ENCODE assay signal across 15 cellular contexts in genomic region chr1:167060141-167061072, GRCh38. TPM values are rescaled to one million over a fixed set of nuclear protein-coding genes. Genes with fewer than 3 reads are reported as not detected.
DNase-seq lines count a peak whose midpoint lies in the region; ATAC-seq, FAIRE-seq and TF ChIP-seq lines count a peak whose summit lies in the region.
"Had no signal": no experiment of that assay in that cellular context is flagged by ENCODE, and none has a peak within 500 bp of the region (broad histone marks: within the 10 kb centered on the region; RNA-seq: fewer than 3 reads in every experiment).

No MANE protein-coding gene starts in this region.

- H3K18ac ChIP-seq in mesenchymal stem cell (ENCODE audit: low read depth in 1 of 2, low read length in 2 of 2): no peak overlapping the region

- H3K27me3 ChIP-seq in DND-41 (ENCODE audit: insufficient read depth, low read length, poor library complexity) (no peaks in the 10 kb centered on the region), adipocyte (replicated peaks; ENCODE audit: control insufficient read depth, insufficient read depth, low read length) (peaks cover 12% of the 10 kb centered on the region), mesenchymal stem cell (ENCODE audit: control insufficient read depth in 1 of 2, insufficient read depth in 1 of 2, low read length in 2 of 2) (peaks cover 14 to 16% of the 10 kb centered on the region in 2 experiments), pancreas (no peaks in the 10 kb centered on the region)

- H3K9ac ChIP-seq in DND-41 (ENCODE audit: low read depth, low read length): no peak overlapping the region
- no peak overlapping the region for H3K9ac ChIP-seq in adipocyte (ENCODE audit: low read length)
- H3K9ac ChIP-seq in mesenchymal stem cell (ENCODE audit: low read length): no peak overlapping the region

- WGBS in mesenchymal stem cell: 81% methylated on average over 10 of the region's 10 CpGs
- WGBS in pancreas, 2 donors: 54 to 65% methylated on average over 10 of the region's 10 CpGs

- no peaks in the 10 kb centered on the region for H3K79me1 ChIP-seq in mesenchymal stem cell (replicated peaks; ENCODE audit: low read length, poor library complexity, severe bottlenecking)

- H3K4me2 ChIP-seq in DND-41 (ENCODE audit: insufficient read depth, low read length): no peak overlapping the region
- H3K4me2 ChIP-seq in mesenchymal stem cell (ENCODE audit: low read length, poor library complexity, severe bottlenecking): no peak overlapping the region

- H2AK5ac ChIP-seq in mesenchymal stem cell (ENCODE audit: low read length, severe bottlenecking): no peak overlapping the region

- H2AFZ ChIP-seq in DND-41 (ENCODE audit: low read depth, low read length) (no peak overlapping the region), mesenchymal stem cell (ENCODE audit: low read depth, low read length) (no peak overlapping the region)

- no peaks in the 10 kb centered on the region for H4K20me1 ChIP-seq in DND-41 (ENCODE audit: insufficient read depth, low read length)

- H3K79me2 ChIP-seq in DND-41 (ENCODE audit: insufficient read depth, low read length): no peaks in the 10 kb centered on the region

- H3K4me1 ChIP-seq in DND-41 (ENCODE audit: insufficient read depth, low read length) (peaks cover 12% of the 10 kb centered on the region), adipocyte (ENCODE audit: control insufficient read depth, insufficient read depth, low read length) (peaks cover 3% of the 10 kb centered on the region), mesenchymal stem cell (ENCODE audit: control insufficient read depth, insufficient read depth, low read depth, low read length) (peaks cover 6% of the 10 kb centered on the region), pancreas (no peaks in the 10 kb centered on the region)

- no peak for ATAC-seq in DND-41 (ENCODE audit: insufficient read depth, low read depth)
- ATAC-seq in GM21737 (IDR thresholded peaks at IDR 0.05; ENCODE audit: unreplicated experiment): no peak
- ATAC-seq in pancreas: no peak

- H2BK5ac ChIP-seq in mesenchymal stem cell (ENCODE audit: low read depth, low read length, poor library complexity, severe bottlenecking): no peak overlapping the region

- POLR2A ChIA-PET in activated CD4-positive, alpha-beta memory T cell treated with anti-CD3 and anti-CD28 coated beads for 36 hours (lab: Charles Lee): interaction anchor here (0.6 kb wide), 1 partner anchor 135 kb away, joined by 3 read pairs; no protein-coding TSS in a partner anchor

- intact Hi-C loops in pancreas (cut with DNase I): loop anchor here (5.0 to 10.0 kb wide), 3 partner anchors 153 to 474 kb away; no protein-coding TSS in a partner anchor
- intact Hi-C loops in activated CD4-positive, alpha-beta memory T cell treated with anti-CD3 and anti-CD28 coated beads for 36 hours (cut with micrococcal nuclease): no loop called here

- H4K8ac ChIP-seq in mesenchymal stem cell (ENCODE audit: low read length): no peak overlapping the region

- H2BK120ac ChIP-seq in mesenchymal stem cell (ENCODE audit: low read depth, low read length): no peak overlapping the region

- H3K9me3 ChIP-seq in DND-41 (ENCODE audit: insufficient read depth, low read length, severe bottlenecking): no peaks in the 10 kb centered on the region
- no peaks in the 10 kb centered on the region for H3K9me3 ChIP-seq in adipocyte (ENCODE audit: control insufficient read depth, low read length)
- no peaks in the 10 kb centered on the region for H3K9me3 ChIP-seq in mesenchymal stem cell (ENCODE audit: control insufficient read depth, low read length)
- no peaks in the 10 kb centered on the region for H3K9me3 ChIP-seq in pancreas

- H3K27me3 Mint-ChIP-seq in activated CD4-positive, alpha-beta memory T cell treated with anti-CD3 and anti-CD28 coated beads for 36 hours: no peaks in the 10 kb centered on the region

- no peaks in the 10 kb centered on the region for H3K9me3 Mint-ChIP-seq in activated CD4-positive, alpha-beta memory T cell treated with anti-CD3 and anti-CD28 coated beads for 36 hours

- H2BK12ac ChIP-seq in mesenchymal stem cell (ENCODE audit: low read length in 2 of 2): no peak overlapping the region

- peaks cover 6% of the 10 kb centered on the region for H3K4me1 Mint-ChIP-seq in activated CD4-positive, alpha-beta memory T cell treated with anti-CD3 and anti-CD28 coated beads for 36 hours (ENCODE audit: low read depth)

- no peak overlapping the region for H3K4me3 Mint-ChIP-seq in activated CD4-positive, alpha-beta memory T cell treated with anti-CD3 and anti-CD28 coated beads for 36 hours

- H3K14ac ChIP-seq in mesenchymal stem cell (ENCODE audit: low read length in 2 of 2): no peak overlapping the region

- FAIRE-seq in HTR-8/SVneo (lab: Jason Lieb, UNC) (no peak), pancreas (lab: Jason Lieb, UNC) (no peak)
- FAIRE-seq: small intestine had no signal

- no peaks in the 10 kb centered on the region for H3K36me3 Mint-ChIP-seq in activated CD4-positive, alpha-beta memory T cell treated with anti-CD3 and anti-CD28 coated beads for 36 hours

- H4K91ac ChIP-seq in mesenchymal stem cell (ENCODE audit: low read length): no peak overlapping the region

- H2BK15ac ChIP-seq in mesenchymal stem cell (ENCODE audit: low read depth, poor library complexity, severe bottlenecking): no peak overlapping the region

- H3K27ac ChIP-seq in DND-41 (ENCODE audit: low read length) (no peak overlapping the region), mesenchymal stem cell (ENCODE audit: low read length, poor library complexity, severe bottlenecking) (no peak overlapping the region), pancreas (no peak overlapping the region)
- H3K27ac ChIP-seq: dorsolateral prefrontal cortex had no signal

- no peak for DNase-seq in DND-41
- peak; percentile 27 for DNase-seq in HTR-8/SVneo (ENCODE audit: insufficient read length, low spot score)
- DNase-seq in adipocyte (ENCODE audit: low read depth): peak; percentile 13
- peak; percentile 6 for DNase-seq in mesenchymal stem cell
- DNase-seq in NCI-H748 (lab: John Stamatoyannopoulos, UW; ENCODE audit: unreplicated experiment): no peak
- no peak for DNase-seq in pancreas
- DNase-seq in activated CD4-positive, alpha-beta memory T cell treated with anti-CD3 and anti-CD28 coated beads for 36 hours: no peak
- DNase-seq: activated CD4-positive, alpha-beta T cell treated with anti-CD3 and anti-CD28 coated beads for 1 hour; activated naive CD4-positive, alpha-beta T cell treated with Interleukin-2 at 50 U/mL for 16 hours; dorsolateral prefrontal cortex; NCI-H1092 treated with DMSO at 0.1 percent for 48 hours; small intestine; stimulated activated CD8-positive, alpha-beta memory T cell treated with anti-CD3 and anti-CD28 coated beads, Interleukin-4, amount 100 ng/mL, for 48 hours had no signal

- TF ChIP-seq CTCF in DND-41 (IDR thresholded peaks at IDR 0.05; ENCODE audit: borderline replicate concordance, extremely low read depth, low read length, poor library complexity, severe bottlenecking): peak; percentile 39
- no peak for TF ChIP-seq CTCF in pancreas (IDR thresholded peaks at IDR 0.05)

- H3K36me3 ChIP-seq in DND-41 (ENCODE audit: insufficient read depth, low read length): no peaks in the 10 kb centered on the region
- H3K36me3 ChIP-seq in adipocyte (ENCODE audit: control insufficient read depth, insufficient read depth, low read length, severe bottlenecking): no peaks in the 10 kb centered on the region
- no peaks in the 10 kb centered on the region for H3K36me3 ChIP-seq in mesenchymal stem cell (ENCODE audit: control insufficient read depth in 1 of 2, insufficient read depth in 2 of 2, low read depth in 1 of 2, low read length in 2 of 2)
- no peaks in the 10 kb centered on the region for H3K36me3 ChIP-seq in pancreas

- no peak overlapping the region for H3K4ac ChIP-seq in mesenchymal stem cell (ENCODE audit: low read depth in 1 of 2, low read length in 2 of 2)

- no peak overlapping the region for H3K23ac ChIP-seq in mesenchymal stem cell (ENCODE audit: low read length in 2 of 2)

- H3K27ac Mint-ChIP-seq in activated CD4-positive, alpha-beta memory T cell treated with anti-CD3 and anti-CD28 coated beads for 36 hours: no peak overlapping the region

- H3K4me3 ChIP-seq in DND-41 (ENCODE audit: low read depth in 1 of 2, low read length in 2 of 2) (no peak overlapping the region), adipocyte (ENCODE audit: low read length) (no peak overlapping the region), mesenchymal stem cell (ENCODE audit: insufficient read depth in 1 of 2, low read depth in 1 of 2, low read length in 2 of 2) (no peak overlapping the region), pancreas (no peak overlapping the region)
- H3K4me3 ChIP-seq: dorsolateral prefrontal cortex had no signal

- CTCF ChIA-PET in activated CD4-positive, alpha-beta memory T cell treated with anti-CD3 and anti-CD28 coated beads for 36 hours (lab: Charles Lee): interaction anchor here (0.6 to 18.6 kb wide), 33 partner anchors 17 to 494 kb away, joined by 3 to 918 read pairs (median 6); partner anchors contain the start of genes CREG1, ILDR2, POGK and POU2F1

RNA-seq across cellular contexts. Expression of gene GPA33, which starts 29.8 kb away (rescaled TPM):
- not detected for polyA plus RNA-seq in mesenchymal stem cell (2013, experiment 1 of 2)
- polyA plus RNA-seq in mesenchymal stem cell (2013, experiment 2 of 2): not detected
- total RNA-seq in pancreas: under 1 TPM in 2 of 6 donors, not detected in 4; 0.16 to 0.22 TPM
- polyA plus RNA-seq in pancreas: under 1 TPM in 1 of 2 donors, not detected in 1; 0.11 TPM
- 1 to 10 TPM; 1.8 to 1.9 TPM for total RNA-seq in activated CD4-positive, alpha-beta memory T cell treated with anti-CD3 and anti-CD28 coated beads for 36 hours
- total RNA-seq: H4 had no signal

RNA-seq across cellular contexts. Expression of gene STYXL2, which starts 33.5 kb away (rescaled TPM):
- polyA plus RNA-seq in mesenchymal stem cell (2013, experiment 1 of 2): 0.03 TPM
- polyA plus RNA-seq in mesenchymal stem cell (2013, experiment 2 of 2): not detected
- under 1 TPM in 2 of 6 donors, not detected in 4; 0.12 to 0.37 TPM for total RNA-seq in pancreas
- under 1 TPM in 1 of 2 donors, not detected in 1; 0.02 TPM for polyA plus RNA-seq in pancreas
- not detected for total RNA-seq in activated CD4-positive, alpha-beta memory T cell treated with anti-CD3 and anti-CD28 coated beads for 36 hours

Comparison
In these comparisons a context has a peak if more than half of its experiments do, and no peak if none do; other contexts are left out.
1. DNase-seq: peak in HTR-8/SVneo (single experiment), adipocyte (single experiment) and mesenchymal stem cell (single experiment); none in DND-41 (single experiment), NCI-H748 (single experiment), pancreas (0 of 6) and activated CD4-positive, alpha-beta memory T cell treated with anti-CD3 and anti-CD28 coated beads for 36 hours (single experiment).